In the genomic region with DNA sequence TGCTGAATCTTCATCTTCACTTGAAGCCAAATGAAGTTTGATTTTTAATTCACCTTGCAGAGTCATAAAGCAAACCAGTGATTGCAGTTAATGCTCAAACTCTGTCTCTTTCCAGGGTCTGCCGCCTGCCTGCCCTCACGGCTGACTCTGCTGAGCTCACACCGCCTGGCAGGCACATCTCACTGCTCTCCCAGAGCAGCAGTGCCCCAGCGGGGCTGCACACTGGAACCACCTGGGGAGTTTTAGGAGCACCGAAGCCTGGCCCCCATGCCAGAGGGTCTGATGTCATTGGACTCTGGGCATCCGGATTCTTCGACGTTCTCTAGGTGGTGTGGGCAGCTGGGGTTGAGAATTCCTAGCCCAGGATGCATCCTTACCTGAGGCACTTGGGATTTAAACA, we compare ENCODE assay signal across 31 cellular contexts.
"Had no signal": no experiment of that assay in that cellular context is flagged by ENCODE, and none has a peak within 500 bp of the region (broad histone marks: within the 10 kb centered on the region; RNA-seq: fewer than 3 reads in every experiment).

No MANE protein-coding gene starts in this region.

- ATAC-seq: natural killer cell; psoas muscle; right cardiac atrium; right lobe of liver; stimulated activated memory B cell treated with anti-CD40 and anti-IgM and Interleukin-4, amounts not matched to agents 10 μg/mL and 1 μg/mL and 100 μg/mL, for 72 hours; stimulated activated naive CD8-positive, alpha-beta T cell treated with anti-CD3 and anti-CD28 coated beads, Interleukin-15, amount 100 ng/mL, for 72 hours; stimulated activated naive CD8-positive, alpha-beta T cell treated with anti-CD3 and anti-CD28 coated beads, Interleukin-15, Interleukin-2, amounts not matched to agents 100 U/mL and 50 U/mL, for 24 hours; upper lobe of right lung had no signal

- H3K36me3 Mint-ChIP-seq: naive B cell; natural killer cell; stimulated activated memory B cell treated with anti-CD40 and anti-IgM and Interleukin-4, amounts not matched to agents 10 μg/mL and 1 μg/mL and 100 μg/mL, for 72 hours; type B pancreatic cell had no signal

- H3K4me3 ChIP-seq: ovary, psoas muscle, right lobe of liver, skin epidermis, smooth muscle cell, spleen, suprapubic skin, testis, tibial artery, transverse colon, upper lobe of right lung, uterus had no signal

- H3K79me2 ChIP-seq: parathyroid adenoma had no signal

- H3K4me1 ChIP-seq: parathyroid adenoma, psoas muscle, right lobe of liver, spleen, suprapubic skin, testis, tibial artery, transverse colon, uterus had no signal

- H3K36me3 ChIP-seq: neutrophil, ovary, right lobe of liver, spleen, suprapubic skin, tibial artery, transverse colon, upper lobe of right lung, uterus had no signal

- H3K27ac ChIP-seq: neutrophil, ovary, parathyroid adenoma, psoas muscle, right lobe of liver, skin epidermis, spleen, suprapubic skin, testis, tibial artery, transverse colon, upper lobe of right lung, uterus had no signal

- H3K27me3 Mint-ChIP-seq: stimulated activated memory B cell treated with anti-CD40 and anti-IgM and Interleukin-4, amounts not matched to agents 10 μg/mL and 1 μg/mL and 100 μg/mL, for 72 hours had no signal

- H3K27ac Mint-ChIP-seq: naive B cell; natural killer cell; nephron; progenitor cell of endocrine pancreas; stimulated activated memory B cell treated with anti-CD40 and anti-IgM and Interleukin-4, amounts not matched to agents 10 μg/mL and 1 μg/mL and 100 μg/mL, for 72 hours; stimulated activated naive CD8-positive, alpha-beta T cell treated with anti-CD3 and anti-CD28 coated beads, Interleukin-15, amount 100 ng/mL, for 72 hours; type B pancreatic cell had no signal

- DNase-seq: naive B cell; natural killer cell; nucleus accumbens; ovary; psoas muscle; right cardiac atrium; right lobe of liver; spleen; stimulated activated CD4-positive, alpha-beta T cell treated with anti-CD3 and anti-CD28 coated beads, Interleukin-12 subunit alpha, Interleukin-12 subunit beta, amount 100 ng/mL, for 4 hours; stimulated activated CD4-positive, alpha-beta T cell treated with anti-CD3 and anti-CD28 coated beads, Interleukin-1b, Interleukin-23, amount 100 ng/mL, for 48 hours; stimulated activated CD4-positive, alpha-beta T cell treated with anti-CD3 and anti-CD28 coated beads, Interleukin-4, amount 100 ng/mL, for 1 hour; stimulated activated CD4-positive, alpha-beta T cell treated with anti-CD3 and anti-CD28 coated beads, Interleukin-4, amount 100 ng/mL, for 4 hours; stimulated activated CD8-positive, alpha-beta memory T cell treated with anti-CD3 and anti-CD28 coated beads, Interleukin-4, amount 100 ng/mL, for 48 hours; stimulated activated naive CD4-positive, alpha-beta T cell; stimulated activated naive CD8-positive, alpha-beta T cell treated with anti-CD3 and anti-CD28 coated beads, Interleukin-15, amount 100 ng/mL, for 72 hours; stimulated activated naive CD8-positive, alpha-beta T cell treated with anti-CD3 and anti-CD28 coated beads, Interleukin-15, Interleukin-2, amounts not matched to agents 100 U/mL and 50 U/mL, for 24 hours; substantia nigra; testis; tibial artery; transverse colon; upper lobe of right lung; uterus had no signal

- H3K27me3 ChIP-seq: neutrophil, ovary, right lobe of liver, testis, uterus had no signal

- H3K4me3 Mint-ChIP-seq: naive B cell; natural killer cell; nephron; stimulated activated memory B cell treated with anti-CD40 and anti-IgM and Interleukin-4, amounts not matched to agents 10 μg/mL and 1 μg/mL and 100 μg/mL, for 72 hours; stimulated activated naive CD8-positive, alpha-beta T cell treated with anti-CD3 and anti-CD28 coated beads, Interleukin-15, amount 100 ng/mL, for 72 hours; type B pancreatic cell had no signal

- H3K9ac ChIP-seq: parathyroid adenoma had no signal

- H2AFZ ChIP-seq: parathyroid adenoma had no signal

- H3K4me2 ChIP-seq: smooth muscle cell had no signal

- H3K9me3 ChIP-seq: neutrophil, ovary, psoas muscle, right lobe of liver, spleen, suprapubic skin, testis, tibial artery, transverse colon, upper lobe of right lung, uterus had no signal

- H3K4me1 Mint-ChIP-seq: natural killer cell; nephron; stimulated activated memory B cell treated with anti-CD40 and anti-IgM and Interleukin-4, amounts not matched to agents 10 μg/mL and 1 μg/mL and 100 μg/mL, for 72 hours; stimulated activated naive CD8-positive, alpha-beta T cell treated with anti-CD3 and anti-CD28 coated beads, Interleukin-15, amount 100 ng/mL, for 72 hours had no signal

- H3K9me3 Mint-ChIP-seq: natural killer cell; nephron; stimulated activated memory B cell treated with anti-CD40 and anti-IgM and Interleukin-4, amounts not matched to agents 10 μg/mL and 1 μg/mL and 100 μg/mL, for 72 hours; stimulated activated naive CD8-positive, alpha-beta T cell treated with anti-CD3 and anti-CD28 coated beads, Interleukin-15, amount 100 ng/mL, for 72 hours; type B pancreatic cell had no signal
